In the genomic region with DNA sequence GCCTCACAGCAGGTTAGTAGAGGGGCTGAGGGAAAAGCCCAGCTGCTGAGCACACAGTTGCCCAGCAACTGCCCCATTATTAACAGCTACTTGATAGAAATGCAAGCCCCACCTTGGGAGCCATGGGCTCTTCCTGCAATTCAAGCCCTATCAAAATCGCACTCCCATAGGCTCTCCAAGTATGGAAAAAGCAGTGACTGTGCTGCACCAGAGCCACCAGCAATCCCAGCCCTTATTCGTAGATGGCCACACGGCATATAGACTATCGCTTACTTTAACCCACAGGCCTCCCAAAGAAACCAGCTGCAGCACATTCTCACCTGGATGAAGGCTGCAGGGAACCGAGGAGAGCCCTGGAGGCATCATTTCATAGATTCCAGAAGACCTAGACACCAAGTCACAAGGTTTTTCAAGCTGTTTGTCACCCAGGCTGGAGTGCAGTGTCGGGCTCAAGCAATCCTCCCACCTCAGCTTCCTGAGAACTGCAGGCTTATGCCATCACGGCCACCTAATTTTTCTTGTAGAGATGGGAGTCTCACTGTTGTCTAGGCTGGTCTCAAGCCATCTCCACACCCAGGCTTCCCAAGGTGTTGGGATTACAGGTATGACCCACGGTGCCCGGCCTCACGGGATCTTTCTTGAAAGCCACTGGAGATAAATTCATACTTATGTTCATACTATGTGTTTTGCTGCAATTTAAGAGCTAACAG, we compare ENCODE assay signal across 9 cellular contexts. TPM values are rescaled to one million over a fixed set of nuclear protein-coding genes. Genes with fewer than 3 reads are reported as not detected.
DNase-seq lines count a peak whose midpoint lies in the region; ATAC-seq lines count a peak whose summit lies in the region.
"Had no signal": no experiment of that assay in that cellular context is flagged by ENCODE, and none has a peak within 500 bp of the region (broad histone marks: within the 10 kb centered on the region; RNA-seq: fewer than 3 reads in every experiment).

No MANE protein-coding gene starts in this region.

- no peaks in the 10 kb centered on the region for H3K27me3 ChIP-seq in mesenchymal stem cell (ENCODE audit: control insufficient read depth in 1 of 2, insufficient read depth in 1 of 2, low read length in 2 of 2)

- no peak overlapping the region for H4K91ac ChIP-seq in mesenchymal stem cell (ENCODE audit: low read length)

- no peak overlapping the region for H3K4me3 Mint-ChIP-seq in activated T-helper 1 cell treated with anti-CD3 and anti-CD28 coated beads, Interleukin-12 subunit alpha, Interleukin-12 subunit beta, Interleukin-2, Interleukin-4 antibody, amounts not matched to agents 30 ng/mL and 10 ng/mL and 1 ng/mL, durations not matched to agents 14 hours and 24 hours and 36 hours

- peak overlapping the region; percentile 14 for H4K8ac ChIP-seq in mesenchymal stem cell (ENCODE audit: low read length)

- H3K18ac ChIP-seq in mesenchymal stem cell (ENCODE audit: low read depth in 1 of 2, low read length in 2 of 2): no peak overlapping the region

- intact Hi-C loops in activated T-helper 1 cell treated with anti-CD3 and anti-CD28 coated beads, Interleukin-12 subunit alpha, Interleukin-12 subunit beta, Interleukin-2, Interleukin-4 antibody, amounts not matched to agents 30 ng/mL and 10 ng/mL and 1 ng/mL, durations not matched to agents 14 hours and 24 hours and 36 hours (cut with micrococcal nuclease): loop anchor here (1.0 kb wide), 3 partner anchors 156 to 349 kb away; no protein-coding TSS in a partner anchor

- no peaks in the 10 kb centered on the region for H3K9me3 Mint-ChIP-seq in activated T-helper 1 cell treated with anti-CD3 and anti-CD28 coated beads, Interleukin-12 subunit alpha, Interleukin-12 subunit beta, Interleukin-2, Interleukin-4 antibody, amounts not matched to agents 30 ng/mL and 10 ng/mL and 1 ng/mL, durations not matched to agents 14 hours and 24 hours and 36 hours

- H3K4ac ChIP-seq in mesenchymal stem cell (ENCODE audit: low read depth in 1 of 2, low read length in 2 of 2): no peak overlapping the region

- no peak overlapping the region for H2BK120ac ChIP-seq in mesenchymal stem cell (ENCODE audit: low read depth, low read length)

- WGBS in mesenchymal stem cell: 79% methylated on average over 9 of the region's 10 CpGs

- H3K27ac ChIP-seq in mesenchymal stem cell (ENCODE audit: low read length, poor library complexity, severe bottlenecking): peak overlapping the region; percentile 21

- no peaks in the 10 kb centered on the region for H3K27me3 Mint-ChIP-seq in activated T-helper 1 cell treated with anti-CD3 and anti-CD28 coated beads, Interleukin-12 subunit alpha, Interleukin-12 subunit beta, Interleukin-2, Interleukin-4 antibody, amounts not matched to agents 30 ng/mL and 10 ng/mL and 1 ng/mL, durations not matched to agents 14 hours and 24 hours and 36 hours (ENCODE audit: insufficient read depth)

- peak overlapping the region; percentile 6 for H3K9ac ChIP-seq in mesenchymal stem cell (ENCODE audit: low read length)

- no peak overlapping the region for H2BK5ac ChIP-seq in mesenchymal stem cell (ENCODE audit: low read depth, low read length, poor library complexity, severe bottlenecking)

- peak; percentile 28 for DNase-seq in D341Med (ENCODE audit: low spot score)
- peak; percentile 59 for DNase-seq in KBM-7
- no peak for DNase-seq in activated T-helper 1 cell treated with anti-CD3 and anti-CD28 coated beads, Interleukin-12 subunit alpha, Interleukin-12 subunit beta, Interleukin-2, Interleukin-4 antibody, amounts not matched to agents 30 ng/mL and 10 ng/mL and 1 ng/mL, durations not matched to agents 14 hours and 24 hours and 36 hours (ENCODE audit: low spot score)
- DNase-seq in mesenchymal stem cell: peak; percentile 13
- DNase-seq in activated effector memory CD4-positive, alpha-beta T cell treated with anti-CD3 and anti-CD28 coated beads, Interleukin-2, amount 50 U/mL, for 16 hours: no peak
- no peak for DNase-seq in NCI-H446 treated with DMSO at 0.1 percent for 48 hours (lab: John Stamatoyannopoulos, UW)

- peak overlapping the region; percentile 52 for H3K27ac Mint-ChIP-seq in activated T-helper 1 cell treated with anti-CD3 and anti-CD28 coated beads, Interleukin-12 subunit alpha, Interleukin-12 subunit beta, Interleukin-2, Interleukin-4 antibody, amounts not matched to agents 30 ng/mL and 10 ng/mL and 1 ng/mL, durations not matched to agents 14 hours and 24 hours and 36 hours

- peaks cover 37 to 61% of the 10 kb centered on the region in 2 experiments for H3K36me3 ChIP-seq in mesenchymal stem cell (ENCODE audit: control insufficient read depth in 1 of 2, insufficient read depth in 2 of 2, low read depth in 1 of 2, low read length in 2 of 2)

- H2AFZ ChIP-seq in mesenchymal stem cell (ENCODE audit: low read depth, low read length): no peak overlapping the region

- peaks cover 3% of the 10 kb centered on the region for H3K4me1 ChIP-seq in mesenchymal stem cell (ENCODE audit: control insufficient read depth, insufficient read depth, low read depth, low read length)

- in situ Hi-C loops in KBM-7 (cut with MboI; ENCODE audit: low pct_unique_long_range_greater_than_20kb, low sequenced_read_pairs): no loop called here

- H2BK12ac ChIP-seq in mesenchymal stem cell (ENCODE audit: low read length in 2 of 2): no peak overlapping the region

- H2AK5ac ChIP-seq in mesenchymal stem cell (ENCODE audit: low read length, severe bottlenecking): no peak overlapping the region

- peaks cover 17% of the 10 kb centered on the region for H3K4me1 Mint-ChIP-seq in activated T-helper 1 cell treated with anti-CD3 and anti-CD28 coated beads, Interleukin-12 subunit alpha, Interleukin-12 subunit beta, Interleukin-2, Interleukin-4 antibody, amounts not matched to agents 30 ng/mL and 10 ng/mL and 1 ng/mL, durations not matched to agents 14 hours and 24 hours and 36 hours (ENCODE audit: low read depth)

- H2BK15ac ChIP-seq in mesenchymal stem cell (ENCODE audit: low read depth, poor library complexity, severe bottlenecking): no peak overlapping the region

- peaks cover 3% of the 10 kb centered on the region for H3K79me1 ChIP-seq in mesenchymal stem cell (replicated peaks; ENCODE audit: low read length, poor library complexity, severe bottlenecking)

- H3K4me3 ChIP-seq in mesenchymal stem cell (ENCODE audit: insufficient read depth in 1 of 2, low read depth in 1 of 2, low read length in 2 of 2): no peak overlapping the region

- no peak overlapping the region for H3K14ac ChIP-seq in mesenchymal stem cell (ENCODE audit: low read length in 2 of 2)

- H3K4me2 ChIP-seq in mesenchymal stem cell (ENCODE audit: low read length, poor library complexity, severe bottlenecking): no peak overlapping the region

- no peak overlapping the region for H3K23ac ChIP-seq in mesenchymal stem cell (ENCODE audit: low read length in 2 of 2)

- peaks cover 45% of the 10 kb centered on the region for H3K36me3 Mint-ChIP-seq in activated T-helper 1 cell treated with anti-CD3 and anti-CD28 coated beads, Interleukin-12 subunit alpha, Interleukin-12 subunit beta, Interleukin-2, Interleukin-4 antibody, amounts not matched to agents 30 ng/mL and 10 ng/mL and 1 ng/mL, durations not matched to agents 14 hours and 24 hours and 36 hours (ENCODE audit: low read depth)

- no peak for ATAC-seq in HG02938 (IDR thresholded peaks at IDR 0.05; ENCODE audit: unreplicated experiment)
- ATAC-seq in HG03442 (IDR thresholded peaks at IDR 0.05; ENCODE audit: unreplicated experiment): no peak

- no peaks in the 10 kb centered on the region for H3K9me3 ChIP-seq in mesenchymal stem cell (ENCODE audit: control insufficient read depth, low read length)

RNA-seq across cellular contexts. Expression of a gene that starts 11.3 kb away (rescaled TPM):
- 1,388 and 1,421 TPM in 2 replicates for total RNA-seq in activated T-helper 1 cell treated with anti-CD3 and anti-CD28 coated beads, Interleukin-12 subunit alpha, Interleukin-12 subunit beta, Interleukin-2, Interleukin-4 antibody, amounts not matched to agents 30 ng/mL and 10 ng/mL and 1 ng/mL, durations not matched to agents 14 hours and 24 hours and 36 hours
- 256 TPM for polyA plus RNA-seq in mesenchymal stem cell (2013, experiment 1 of 2)
- polyA plus RNA-seq in mesenchymal stem cell (2013, experiment 2 of 2): 256 TPM

RNA-seq across cellular contexts. Expression of a gene that starts 57.4 kb away (rescaled TPM):
- total RNA-seq in activated T-helper 1 cell treated with anti-CD3 and anti-CD28 coated beads, Interleukin-12 subunit alpha, Interleukin-12 subunit beta, Interleukin-2, Interleukin-4 antibody, amounts not matched to agents 30 ng/mL and 10 ng/mL and 1 ng/mL, durations not matched to agents 14 hours and 24 hours and 36 hours: not detected in 2 replicates
- 0.26 TPM for polyA plus RNA-seq in mesenchymal stem cell (2013, experiment 1 of 2)
- polyA plus RNA-seq in mesenchymal stem cell (2013, experiment 2 of 2): 0.21 TPM
- total RNA-seq: T-helper 2 cell treated with Interferon-gamma antibody and Interleukin-4, amounts not matched to agents 100 ng/mL and 5 ng/mL, for 36 hours had no signal

Comparison
In these comparisons a context has a peak if more than half of its experiments do, and no peak if none do; other contexts are left out.
1. DNase-seq: peak in D341Med (single experiment), KBM-7 (single experiment) and mesenchymal stem cell (single experiment); none in activated T-helper 1 cell treated with anti-CD3 and anti-CD28 coated beads, Interleukin-12 subunit alpha, Interleukin-12 subunit beta, Interleukin-2, Interleukin-4 antibody, amounts not matched to agents 30 ng/mL and 10 ng/mL and 1 ng/mL, durations not matched to agents 14 hours and 24 hours and 36 hours (single experiment), activated effector memory CD4-positive, alpha-beta T cell treated with anti-CD3 and anti-CD28 coated beads, Interleukin-2, amount 50 U/mL, for 16 hours (single experiment) and NCI-H446 treated with DMSO at 0.1 percent for 48 hours (single experiment).